In the genomic region with DNA sequence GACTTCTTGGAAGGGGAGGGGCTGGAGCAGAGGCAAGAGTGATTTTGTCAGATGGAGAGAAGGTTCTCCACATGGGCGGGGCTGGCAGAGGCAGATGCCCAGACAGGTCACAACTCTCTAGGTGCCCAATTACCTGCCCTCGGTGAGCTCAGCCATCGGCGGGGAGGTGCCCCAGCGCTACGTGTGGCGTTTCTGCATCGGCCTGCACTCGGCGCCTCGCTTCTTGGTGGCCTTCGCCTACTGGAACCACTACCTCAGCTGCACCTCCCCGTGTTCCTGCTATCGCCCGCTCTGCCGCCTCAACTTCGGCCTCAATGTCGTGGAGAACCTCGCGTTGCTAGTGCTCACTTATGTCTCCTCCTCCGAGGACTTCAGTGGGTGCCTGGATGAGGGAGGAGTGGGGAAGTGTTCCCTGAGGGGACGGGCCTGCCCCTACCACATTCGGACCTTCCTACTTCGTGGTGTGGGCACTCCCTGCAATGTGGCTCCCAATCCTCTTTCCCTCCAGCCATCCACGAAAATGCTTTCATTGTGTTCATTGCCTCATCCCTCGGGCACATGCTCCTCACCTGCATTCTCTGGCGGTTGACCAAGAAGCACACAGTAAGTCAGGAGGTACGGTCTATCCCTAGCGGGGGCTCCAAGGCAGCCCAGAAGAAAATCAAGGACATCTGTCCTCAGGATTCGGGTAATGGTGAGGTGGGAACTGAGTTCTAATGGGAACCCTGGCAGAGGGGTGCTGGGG, we compare ENCODE assay signal across 18 cellular contexts. TPM values are rescaled to one million over a fixed set of nuclear protein-coding genes. Genes with fewer than 3 reads are reported as not detected.
DNase-seq lines count a peak whose midpoint lies in the region; ATAC-seq, FAIRE-seq and TF ChIP-seq lines count a peak whose summit lies in the region.
"Had no signal": no experiment of that assay in that cellular context is flagged by ENCODE, and none has a peak within 500 bp of the region (broad histone marks: within the 10 kb centered on the region; RNA-seq: fewer than 3 reads in every experiment).

No MANE protein-coding gene starts in this region.

- H3K27ac Mint-ChIP-seq in activated T-cell treated with anti-CD3 and anti-CD28 coated beads, Interleukin-2, amount 50 U/mL, for 72 hours = peak overlapping the region; percentile 66
- H3K27ac Mint-ChIP-seq in stimulated activated naive B cell treated with anti-CD40 and anti-IgM and Interleukin-4, amounts not matched to agents 10 μg/mL and 1 μg/mL and 100 μg/mL, for 72 hours = peak overlapping the region; percentile 83

- no peak for DNase-seq in activated T-cell treated with anti-CD3 and anti-CD28 coated beads, Interleukin-2, amount 50 U/mL, for 72 hours
- no peak for DNase-seq in activated T-cell treated with anti-CD3 and anti-CD28 coated beads for 4 hours
- DNase-seq in K562 (ENCODE audit: extremely low read depth in 1 of 4, low spot score in 3 of 4) = no peak
- DNase-seq in stimulated activated naive B cell treated with anti-CD40 and anti-IgM and Interleukin-4, amounts not matched to agents 10 μg/mL and 1 μg/mL and 100 μg/mL, for 72 hours = no peak
- no peak for DNase-seq in NCI-H2081 treated with DMSO at 0.1 percent for 48 hours (lab: John Stamatoyannopoulos, UW)
- DNase-seq: cortex of kidney, kidney glomerular epithelial cell, NCI-H2107, NCI-H524 treated with DMSO at 0.1 percent for 48 hours, SJCRH30 had no signal

- TF ChIP-seq RAD21 in K562 (CRISPR knock-in tag; conservative IDR thresholded peaks at IDR 0.05 in 1 of 2, IDR thresholded peaks at IDR 0.05 in 1 of 2) = no peak

- H3K4me2 ChIP-seq in K562 (ENCODE audit: insufficient read depth, low read length) = no peak overlapping the region
- H3K4me2 ChIP-seq: KMS-11 had no signal

- H3K79me2 ChIP-seq in K562 (ENCODE audit: control insufficient read depth, insufficient read depth, low read length) = peaks cover 34% of the 10 kb centered on the region

- no peaks in the 10 kb centered on the region for H3K27me3 Mint-ChIP-seq in activated T-cell treated with anti-CD3 and anti-CD28 coated beads, Interleukin-2, amount 50 U/mL, for 72 hours (ENCODE audit: low read depth)
- H3K27me3 Mint-ChIP-seq in stimulated activated naive B cell treated with anti-CD40 and anti-IgM and Interleukin-4, amounts not matched to agents 10 μg/mL and 1 μg/mL and 100 μg/mL, for 72 hours = no peaks in the 10 kb centered on the region

- peak overlapping the region in 1 of 2 experiments; percentile 54; a peak in 2 of 4 replicates for H3K9ac ChIP-seq in K562 (ENCODE audit: insufficient read depth in 1 of 2, low read depth in 2 of 2, low read length in 2 of 2)
- H3K9ac ChIP-seq: KMS-11 had no signal

- H3K36me3 Mint-ChIP-seq in activated T-cell treated with anti-CD3 and anti-CD28 coated beads, Interleukin-2, amount 50 U/mL, for 72 hours (ENCODE audit: insufficient read depth in 2 of 2) = peaks cover 8 to 9% of the 10 kb centered on the region in 2 donors
- H3K36me3 Mint-ChIP-seq in stimulated activated naive B cell treated with anti-CD40 and anti-IgM and Interleukin-4, amounts not matched to agents 10 μg/mL and 1 μg/mL and 100 μg/mL, for 72 hours = peaks cover 45 to 48% of the 10 kb centered on the region in 2 donors

- no peak for TF ChIP-seq POLR2A in K562 (conservative IDR thresholded peaks at IDR 0.05)

- in situ Hi-C loops in K562 (cut with MboI) = loop anchor here (25.0 kb wide), 1 partner anchor 362 kb away; no protein-coding TSS in a partner anchor

- no peak for ATAC-seq in activated T-cell treated with anti-CD3 and anti-CD28 coated beads, Interleukin-2, amount 50 U/mL, for 72 hours (replicated peaks in 1 of 2)
- ATAC-seq in K562 (no peak), GM18498 (IDR thresholded peaks at IDR 0.05; ENCODE audit: unreplicated experiment) (no peak), HG03460 (IDR thresholded peaks at IDR 0.05; ENCODE audit: unreplicated experiment) (no peak)
- no peak for ATAC-seq in stimulated activated naive B cell treated with anti-CD40 and anti-IgM and Interleukin-4, amounts not matched to agents 10 μg/mL and 1 μg/mL and 100 μg/mL, for 72 hours (replicated peaks)

- CTCF ChIA-PET in K562 (lab: Yijun Ruan, JAX; ENCODE audit: low intra/inter-chr PET ratio) = interaction anchor here (0.9 to 1.8 kb wide), 3 partner anchors 18 to 248 kb away, joined by 3 to 11 read pairs (median 5); no protein-coding TSS in a partner anchor

- H3K9me3 ChIP-seq in K562 (replicated peaks; ENCODE audit: control insufficient read depth, insufficient read depth, low read depth, low read length) = no peaks in the 10 kb centered on the region
- H3K9me3 ChIP-seq: SJCRH30, spleen, tibial artery had no signal

- H3K27me3 ChIP-seq in K562 (ENCODE audit: control insufficient read depth in 2 of 2, insufficient read depth in 2 of 2, low read length in 2 of 2) = no peaks in the 10 kb centered on the region
- H3K27me3 ChIP-seq: SJCRH30, spleen, tibial artery had no signal

- POLR2A ChIA-PET in K562 (lab: Yijun Ruan, JAX) = interaction anchor here (0.6 to 1.4 kb wide), 14 partner anchors 8 to 258 kb away, joined by 3 to 8 read pairs (median 4); partner anchors contain the start of genes PGAP2 and RHOG

- H3K4me3 Mint-ChIP-seq in activated T-cell treated with anti-CD3 and anti-CD28 coated beads, Interleukin-2, amount 50 U/mL, for 72 hours = no peak overlapping the region
- no peak overlapping the region for H3K4me3 Mint-ChIP-seq in stimulated activated naive B cell treated with anti-CD40 and anti-IgM and Interleukin-4, amounts not matched to agents 10 μg/mL and 1 μg/mL and 100 μg/mL, for 72 hours

- H2AFZ ChIP-seq in K562 (ENCODE audit: low read depth, low read length) = no peak overlapping the region

- peaks cover 59% of the 10 kb centered on the region for H3K36me3 ChIP-seq in K562 (ENCODE audit: control insufficient read depth, insufficient read depth, low read length)

- H3K9me3 Mint-ChIP-seq in activated T-cell treated with anti-CD3 and anti-CD28 coated beads, Interleukin-2, amount 50 U/mL, for 72 hours = no peaks in the 10 kb centered on the region
- no peaks in the 10 kb centered on the region for H3K9me3 Mint-ChIP-seq in stimulated activated naive B cell treated with anti-CD40 and anti-IgM and Interleukin-4, amounts not matched to agents 10 μg/mL and 1 μg/mL and 100 μg/mL, for 72 hours
- H3K9me3 Mint-ChIP-seq: activated naive CD4-positive, alpha-beta T cell treated with anti-CD3 and anti-CD28 coated beads, Interleukin-2, amount 50 U/mL, for 72 hours had no signal

- 89% methylated on average over 19 of the region's 30 CpGs for WGBS in K562 (ENCODE audit: insufficient coverage, low coverage, missing lambda C conversion rate)

- peaks cover 5% of the 10 kb centered on the region for H3K9me1 ChIP-seq in K562 (ENCODE audit: control insufficient read depth, insufficient read depth, low read length)

- TF ChIP-seq CTCF in K562 (IDR thresholded peaks at IDR 0.05 in 2 of 3, conservative IDR thresholded peaks at IDR 0.05 in 1 of 3; ENCODE audit: insufficient read depth in 2 of 3, low read depth in 1 of 3, low read length in 3 of 3) = no peak

- H3K4me3 ChIP-seq in K562 = no peak overlapping the region
- H3K4me3 ChIP-seq: SJCRH30, tibial artery had no signal

- FAIRE-seq in K562 (lab: Jason Lieb, UNC) = no peak

- intact Hi-C loops in K562 (cut with micrococcal nuclease) = loop anchor here (1.0 kb wide), 3 partner anchors 10 to 248 kb away; no protein-coding TSS in a partner anchor

- no peak for TF ChIP-seq EP300 in K562 (IDR thresholded peaks at IDR 0.05; ENCODE audit: low read length)

- BruUV-seq in K562 (replicated peaks; lab: Mats Ljungman, UMichigan) = no TSS peak

- no peaks in the 10 kb centered on the region for H4K20me1 ChIP-seq in K562 (replicated peaks; ENCODE audit: control insufficient read depth, insufficient read depth, low read length)

- H3K4me1 ChIP-seq in K562 (replicated peaks in 1 of 2; ENCODE audit: control insufficient read depth in 2 of 2, insufficient read depth in 2 of 2, low read length in 2 of 2) = peaks cover 23 to 30% of the 10 kb centered on the region in 2 experiments
- H3K4me1 ChIP-seq: SJCRH30, tibial artery had no signal

- peaks cover 30% of the 10 kb centered on the region for H3K4me1 Mint-ChIP-seq in activated T-cell treated with anti-CD3 and anti-CD28 coated beads, Interleukin-2, amount 50 U/mL, for 72 hours (ENCODE audit: low read depth)
- H3K4me1 Mint-ChIP-seq in stimulated activated naive B cell treated with anti-CD40 and anti-IgM and Interleukin-4, amounts not matched to agents 10 μg/mL and 1 μg/mL and 100 μg/mL, for 72 hours = peaks cover 37 to 50% of the 10 kb centered on the region in 2 donors

- peak overlapping the region; percentile 60; the same call in 1 of the 3 replicates for H3K27ac ChIP-seq in K562 (ENCODE audit: extremely low read depth, low read depth, low read length)
- H3K27ac ChIP-seq: KMS-11, SJCRH30, tibial artery had no signal

RNA-seq across cellular contexts. Expression of gene PGAP2, which starts 15.6 kb away (rescaled TPM):
- total RNA-seq in activated T-cell treated with anti-CD3 and anti-CD28 coated beads, Interleukin-2, amount 50 U/mL, for 72 hours = 10 to 100 TPM; 37.6 to 45.9 TPM
- polyA plus RNA-seq in PFSK-1 (2012; ENCODE audit: insufficient read length, low read depth) = 32.1 TPM
- total RNA-seq in K562 (2011; cell fraction: chromatin; rRNA removed; ENCODE audit: low replicate concordance) = 52.9 and 128 TPM in 2 replicates
- total RNA-seq in K562 (2011; cell fraction: nucleolus; rRNA removed) = 70.0 and 81.9 TPM in 2 replicates
- 77.8 and 87.7 TPM in 2 replicates for total RNA-seq in K562 (2011; cell fraction: nucleoplasm; rRNA removed)
- total RNA-seq in K562 (2014; rRNA removed) = 17.9 and 26.9 TPM in 2 replicates
- total RNA-seq in K562 (2014; rRNA removed; fragmentation: Illumina TruSeq; extraction: Trizol) = 18.4 and 20.2 TPM in 2 replicates
- total RNA-seq in K562 (2015; rRNA removed; fragmentation: Illumina TruSeq; extraction: Trizol) = 20.6 and 22.7 TPM in 2 replicates
- total RNA-seq in K562 (2021) = 35.2 and 38.0 TPM in 2 replicates
- polyA plus RNA-seq in K562 (2011; rRNA removed) = 47.2 and 57.2 TPM in 2 replicates
- 61.2 and 89.0 TPM in 2 replicates for polyA plus RNA-seq in K562 (2011; cell fraction: cytosol; rRNA removed)
- 177 and 185 TPM in 2 replicates for polyA plus RNA-seq in K562 (2011; cell fraction: nucleus; rRNA removed)
- polyA plus RNA-seq in K562 (2012) = 38.5 and 43.9 TPM in 2 replicates
- polyA plus RNA-seq in K562 (2014; fragmentation: Illumina TruSeq; extraction: Trizol) = 46.4 and 49.7 TPM in 2 replicates
- 10 to 100 TPM; 33.7 to 40.0 TPM for polyA plus RNA-seq in K562 (2014; fragmentation: Nextera tagmentation; extraction: Ambion mirVana)
- polyA plus RNA-seq in K562 (2014; rRNA removed) = 31.8 and 34.9 TPM in 2 replicates
- polyA minus RNA-seq in K562 (2011; rRNA and poly(A)+ RNA removed) = 32.7 and 40.7 TPM in 2 replicates
- 16.9 and 30.9 TPM in 2 replicates for polyA minus RNA-seq in K562 (2011; cell fraction: cytosol; rRNA and poly(A)+ RNA removed)
- 18.3 and 23.0 TPM in 2 replicates for polyA minus RNA-seq in K562 (2011; cell fraction: nucleus; rRNA and poly(A)+ RNA removed)

RNA-seq across cellular contexts. Expression of gene RHOG, which starts 16.8 kb away (rescaled TPM):
- 100 to 1,000 TPM; 196 to 215 TPM for total RNA-seq in activated T-cell treated with anti-CD3 and anti-CD28 coated beads, Interleukin-2, amount 50 U/mL, for 72 hours
- 135 TPM for polyA plus RNA-seq in PFSK-1 (2012; ENCODE audit: insufficient read length, low read depth)
- total RNA-seq in K562 (2011; cell fraction: chromatin; rRNA removed; ENCODE audit: low replicate concordance) = 27.7 and 100.0 TPM in 2 replicates
- 89.7 and 100 TPM in 2 replicates for total RNA-seq in K562 (2011; cell fraction: nucleolus; rRNA removed)
- total RNA-seq in K562 (2011; cell fraction: nucleoplasm; rRNA removed) = 70.6 and 86.3 TPM in 2 replicates
- total RNA-seq in K562 (2014; rRNA removed) = 80.3 and 117 TPM in 2 replicates
- total RNA-seq in K562 (2014; rRNA removed; fragmentation: Illumina TruSeq; extraction: Trizol) = 34.7 and 43.6 TPM in 2 replicates
- 70.0 and 71.8 TPM in 2 replicates for total RNA-seq in K562 (2015; rRNA removed; fragmentation: Illumina TruSeq; extraction: Trizol)
- 157 and 162 TPM in 2 replicates for total RNA-seq in K562 (2021)
- polyA plus RNA-seq in K562 (2011; rRNA removed) = 112 and 121 TPM in 2 replicates
- polyA plus RNA-seq in K562 (2011; cell fraction: cytosol; rRNA removed) = 199 and 423 TPM in 2 replicates
- polyA plus RNA-seq in K562 (2011; cell fraction: nucleus; rRNA removed) = 55.6 and 75.5 TPM in 2 replicates
- 177 and 217 TPM in 2 replicates for polyA plus RNA-seq in K562 (2012)
- polyA plus RNA-seq in K562 (2014; fragmentation: Illumina TruSeq; extraction: Trizol) = 153 and 223 TPM in 2 replicates
- polyA plus RNA-seq in K562 (2014; fragmentation: Nextera tagmentation; extraction: Ambion mirVana) = 10 to 100 TPM; 22.6 to 36.8 TPM
- polyA plus RNA-seq in K562 (2014; rRNA removed) = 134 and 159 TPM in 2 replicates
- 68.0 and 101 TPM in 2 replicates for polyA minus RNA-seq in K562 (2011; rRNA and poly(A)+ RNA removed)
- polyA minus RNA-seq in K562 (2011; cell fraction: cytosol; rRNA and poly(A)+ RNA removed) = 169 and 173 TPM in 2 replicates
- 39.9 and 49.1 TPM in 2 replicates for polyA minus RNA-seq in K562 (2011; cell fraction: nucleus; rRNA and poly(A)+ RNA removed)
- polyA plus RNA-seq: neural cell had no signal

RNA-seq across cellular contexts. Expression of gene NUP98, which starts 26.6 kb away (rescaled TPM):
- total RNA-seq in activated T-cell treated with anti-CD3 and anti-CD28 coated beads, Interleukin-2, amount 50 U/mL, for 72 hours = 100 to 1,000 TPM; 141 to 149 TPM
- 72.0 TPM for polyA plus RNA-seq in PFSK-1 (2012; ENCODE audit: insufficient read length, low read depth)
- total RNA-seq in K562 (2011; cell fraction: chromatin; rRNA removed; ENCODE audit: low replicate concordance) = 342 and 546 TPM in 2 replicates
- total RNA-seq in K562 (2011; cell fraction: nucleolus; rRNA removed) = 195 and 218 TPM in 2 replicates
- 297 and 312 TPM in 2 replicates for total RNA-seq in K562 (2011; cell fraction: nucleoplasm; rRNA removed)
- 143 TPM in 2 replicates for total RNA-seq in K562 (2014; rRNA removed)
- total RNA-seq in K562 (2014; rRNA removed; fragmentation: Illumina TruSeq; extraction: Trizol) = 116 and 118 TPM in 2 replicates
- total RNA-seq in K562 (2015; rRNA removed; fragmentation: Illumina TruSeq; extraction: Trizol) = 164 and 182 TPM in 2 replicates
- total RNA-seq in K562 (2021) = 122 and 130 TPM in 2 replicates
- polyA plus RNA-seq in K562 (2011; rRNA removed) = 132 and 146 TPM in 2 replicates
- 259 and 340 TPM in 2 replicates for polyA plus RNA-seq in K562 (2011; cell fraction: cytosol; rRNA removed)
- 203 and 273 TPM in 2 replicates for polyA plus RNA-seq in K562 (2011; cell fraction: nucleus; rRNA removed)
- 80.8 and 90.3 TPM in 2 replicates for polyA plus RNA-seq in K562 (2012)
- 196 and 197 TPM in 2 replicates for polyA plus RNA-seq in K562 (2014; fragmentation: Illumina TruSeq; extraction: Trizol)
- polyA plus RNA-seq in K562 (2014; fragmentation: Nextera tagmentation; extraction: Ambion mirVana) = 10 to 100 TPM; 45.1 to 60.8 TPM
- 128 and 131 TPM in 2 replicates for polyA plus RNA-seq in K562 (2014; rRNA removed)
- 279 and 376 TPM in 2 replicates for polyA minus RNA-seq in K562 (2011; rRNA and poly(A)+ RNA removed)
- 161 and 183 TPM in 2 replicates for polyA minus RNA-seq in K562 (2011; cell fraction: cytosol; rRNA and poly(A)+ RNA removed)
- polyA minus RNA-seq in K562 (2011; cell fraction: nucleus; rRNA and poly(A)+ RNA removed) = 94.9 and 145 TPM in 2 replicates

RNA-seq across cellular contexts. Expression of gene STIM1, which starts 31.5 kb away (rescaled TPM):
- total RNA-seq in activated T-cell treated with anti-CD3 and anti-CD28 coated beads, Interleukin-2, amount 50 U/mL, for 72 hours = 100 to 1,000 TPM; 129 to 157 TPM
- 27.2 TPM for polyA plus RNA-seq in PFSK-1 (2012; ENCODE audit: insufficient read length, low read depth)
- 148 and 250 TPM in 2 replicates for total RNA-seq in K562 (2011; cell fraction: chromatin; rRNA removed; ENCODE audit: low replicate concordance)
- total RNA-seq in K562 (2011; cell fraction: nucleolus; rRNA removed) = 183 and 205 TPM in 2 replicates
- total RNA-seq in K562 (2011; cell fraction: nucleoplasm; rRNA removed) = 147 and 198 TPM in 2 replicates
- total RNA-seq in K562 (2014; rRNA removed) (22.1 and 23.9 TPM in 2 replicates), K562 (2014; rRNA removed; fragmentation: Illumina TruSeq; extraction: Trizol) (25.8 and 28.2 TPM in 2 replicates), K562 (2015; rRNA removed; fragmentation: Illumina TruSeq; extraction: Trizol) (18.3 and 20.6 TPM in 2 replicates), K562 (2021) (50.4 and 50.5 TPM in 2 replicates)
- polyA plus RNA-seq in K562 (2011; rRNA removed) (30.2 and 42.1 TPM in 2 replicates), K562 (2014; fragmentation: Illumina TruSeq; extraction: Trizol) (38.8 and 39.1 TPM in 2 replicates), K562 (2014; fragmentation: Nextera tagmentation; extraction: Ambion mirVana) (1 to 10 TPM; 7.7 to 8.0 TPM), K562 (2014; rRNA removed) (22.5 and 24.7 TPM in 2 replicates)
- 32.2 and 32.4 TPM in 2 replicates for polyA plus RNA-seq in K562 (2011; cell fraction: cytosol; rRNA removed)
- polyA plus RNA-seq in K562 (2011; cell fraction: nucleus; rRNA removed) = 47.0 and 55.3 TPM in 2 replicates
- 55.9 and 67.3 TPM in 2 replicates for polyA plus RNA-seq in K562 (2012)
- polyA minus RNA-seq in K562 (2011; rRNA and poly(A)+ RNA removed) = 160 and 190 TPM in 2 replicates
- polyA minus RNA-seq in K562 (2011; cell fraction: cytosol; rRNA and poly(A)+ RNA removed) = 46.1 and 63.4 TPM in 2 replicates
- polyA minus RNA-seq in K562 (2011; cell fraction: nucleus; rRNA and poly(A)+ RNA removed) = 30.4 and 55.1 TPM in 2 replicates
